20 cellular contexts compared by ENCODE assay signal in genomic region chr2:175793649-175794048, GRCh38.
"Had no signal": no experiment of that assay in that cellular context is flagged by ENCODE, and none has a peak within 500 bp of the region (broad histone marks: within the 10 kb centered on the region; RNA-seq: fewer than 3 reads in every experiment).

No MANE protein-coding gene starts in this region.

- H3K4me3 ChIP-seq: SJSA1, SK-N-MC had no signal

- H3K36me3 ChIP-seq: SJSA1 had no signal

- H3K4me1 ChIP-seq: SJSA1 had no signal

- H3K9me3 ChIP-seq: SJSA1 had no signal

- H3K27me3 ChIP-seq: SJSA1 had no signal

- H3K27ac ChIP-seq: KMS-11, RWPE1, SJSA1, SK-N-MC had no signal

- DNase-seq: IMR-90, Kasumi-1, MV-4-11, NCI-H1092, NCI-H1105 treated with DMSO at 0.1 percent for 48 hours, NCI-H1436, NCI-H1694 treated with DMSO at 0.1 percent for 48 hours, NCI-H1930, NCI-H2081, NCI-H2107, NCI-H2227 treated with DMSO at 0.1 percent for 48 hours, NCI-H524, NCI-H526 treated with DMSO at 0.1 percent for 48 hours, NCI-H82, PC-3, SHP77 had no signal
